Comparison of ENCODE assay signal across 39 cellular contexts in the genomic region with DNA sequence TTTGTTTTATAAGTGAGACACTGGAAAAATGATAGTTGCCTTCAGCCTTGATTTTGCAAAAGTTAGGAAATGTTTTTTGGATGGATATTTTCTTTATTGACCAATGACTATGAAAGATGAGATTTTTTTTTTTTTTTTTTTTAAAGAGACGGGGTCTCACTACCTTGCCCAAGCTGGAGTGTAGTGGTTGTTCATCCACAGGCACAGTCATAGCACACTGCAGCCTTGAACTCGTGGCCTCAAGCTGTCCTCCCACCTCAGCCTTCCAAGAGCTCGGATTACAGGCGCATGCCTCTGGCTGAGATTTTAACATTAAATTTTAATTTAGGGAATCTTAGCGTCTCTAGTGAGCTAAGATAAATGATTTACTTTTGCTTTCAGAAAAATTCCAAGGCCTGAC.
"Had no signal": no experiment of that assay in that cellular context is flagged by ENCODE, and none has a peak within 500 bp of the region (broad histone marks: within the 10 kb centered on the region; RNA-seq: fewer than 3 reads in every experiment).

No MANE protein-coding gene starts in this region.

- H3K36me3 ChIP-seq: adrenal gland, ascending aorta, brain microvascular endothelial cell, breast epithelium, cardiac muscle cell had no signal

- H3K4me1 ChIP-seq: ascending aorta, body of pancreas, breast epithelium had no signal

- H3K27me3 Mint-ChIP-seq: activated naive CD4-positive, alpha-beta T cell treated with anti-CD3 and anti-CD28 coated beads, Interleukin-2, amount 10 ng/mL, durations not matched to agents 7 days and 5 days; activated naive CD4-positive, alpha-beta T cell treated with anti-CD3 and anti-CD28 coated beads, Interleukin-2, amount 50 U/mL, for 24 hours; activated naive CD8-positive, alpha-beta T cell; activated naive CD8-positive, alpha-beta T cell treated with anti-CD3 and anti-CD28 coated beads for 36 hours; activated naive CD8-positive, alpha-beta T cell treated with anti-CD3 and anti-CD28 coated beads, Interleukin-2, amount 10 ng/mL, durations not matched to agents 7 days and 5 days; activated naive CD8-positive, alpha-beta T cell treated with anti-CD3 and anti-CD28 coated beads, Interleukin-2, amount 50 U/mL, for 24 hours; activated T-helper 17 cell treated with anti-CD3 and anti-CD28 coated beads, Interleukin-2, amount 50 U/mL, for 72 hours; brain; central memory CD8-positive, alpha-beta T cell had no signal

- FAIRE-seq: astrocyte, bronchial epithelial cell, colon had no signal

- H3K4me1 Mint-ChIP-seq: activated naive CD4-positive, alpha-beta T cell treated with anti-CD3 and anti-CD28 coated beads, Interleukin-2, amount 10 ng/mL, durations not matched to agents 7 days and 5 days; activated naive CD8-positive, alpha-beta T cell treated with anti-CD3 and anti-CD28 coated beads, Interleukin-2, amount 10 ng/mL, durations not matched to agents 7 days and 5 days had no signal

- H3K9me3 ChIP-seq: adrenal gland, ascending aorta, body of pancreas, breast epithelium had no signal

- H3K4me3 ChIP-seq: adrenal gland, ascending aorta, body of pancreas, breast epithelium, cardiac muscle cell had no signal

- DNase-seq: activated effector memory CD4-positive, alpha-beta T cell treated with anti-CD3 and anti-CD28 coated beads, Interleukin-2, amount 50 U/mL, for 16 hours; activated effector memory CD4-positive, alpha-beta T cell treated with Interleukin-2 at 50 U/mL for 16 hours; activated gamma-delta T cell; activated gamma-delta T cell treated with Interleukin-2 at 50 U/mL for 16 hours; activated naive CD4-positive, alpha-beta T cell; activated naive CD4-positive, alpha-beta T cell treated with anti-CD3 and anti-CD28 coated beads for 36 hours; activated naive CD4-positive, alpha-beta T cell treated with anti-CD3 and anti-CD28 coated beads, Interleukin-2, amount 10 ng/mL, durations not matched to agents 7 days and 5 days; activated naive CD4-positive, alpha-beta T cell treated with anti-CD3 and anti-CD28 coated beads, Interleukin-2, amount 50 U/mL, for 16 hours; activated naive CD4-positive, alpha-beta T cell treated with Interleukin-2 at 50 U/mL for 16 hours; activated naive CD8-positive, alpha-beta T cell treated with anti-CD3 and anti-CD28 coated beads for 36 hours; activated naive CD8-positive, alpha-beta T cell treated with anti-CD3 and anti-CD28 coated beads, Interleukin-2, amount 10 ng/mL, durations not matched to agents 7 days and 5 days; activated naive CD8-positive, alpha-beta T cell treated with anti-CD3 and anti-CD28 coated beads, Interleukin-2, amount 50 U/mL, for 24 hours; activated T-cell treated with anti-CD3 and anti-CD28 coated beads, Interleukin-2, amount 50 U/mL, for 4 hours; activated T-cell treated with anti-CD3 and anti-CD28 coated beads, Interleukin-2, amount 50 U/mL, for 48 hours; activated T-cell treated with anti-CD3 and anti-CD28 coated beads, Interleukin-2, amount 50 U/mL, for 72 hours; adrenal gland; amniotic stem cell; amygdala; anterior cingulate cortex; aorta; body of pancreas; brain microvascular endothelial cell; caudate nucleus; central memory CD4-positive, alpha-beta T cell; cerebellar nuclear complex had no signal

- H3K36me3 Mint-ChIP-seq: brain had no signal

- H3K27ac ChIP-seq: adrenal gland, ascending aorta, body of pancreas, brain microvascular endothelial cell, breast epithelium, cardiac muscle cell had no signal

- H3K27ac Mint-ChIP-seq: activated naive CD4-positive, alpha-beta T cell treated with anti-CD3 and anti-CD28 coated beads for 36 hours; activated naive CD4-positive, alpha-beta T cell treated with anti-CD3 and anti-CD28 coated beads, Interleukin-2, amount 10 ng/mL, durations not matched to agents 7 days and 5 days; activated naive CD4-positive, alpha-beta T cell treated with anti-CD3 and anti-CD28 coated beads, Interleukin-2, amount 50 U/mL, for 24 hours; activated naive CD4-positive, alpha-beta T cell treated with anti-CD3 and anti-CD28 coated beads, Interleukin-2, amount 50 U/mL, for 72 hours; activated naive CD8-positive, alpha-beta T cell; activated naive CD8-positive, alpha-beta T cell treated with anti-CD3 and anti-CD28 coated beads for 36 hours; activated naive CD8-positive, alpha-beta T cell treated with anti-CD3 and anti-CD28 coated beads, Interleukin-2, amount 10 ng/mL, durations not matched to agents 7 days and 5 days; activated naive CD8-positive, alpha-beta T cell treated with anti-CD3 and anti-CD28 coated beads, Interleukin-2, amount 50 U/mL, for 24 hours; activated T-cell treated with anti-CD3 and anti-CD28 coated beads, Interleukin-2, amount 50 U/mL, for 72 hours; activated T-helper 1 cell treated with anti-CD3 and anti-CD28 coated beads, Interleukin-12 subunit alpha, Interleukin-12 subunit beta, Interleukin-2, Interleukin-4 antibody, amounts not matched to agents 30 ng/mL and 10 ng/mL and 1 ng/mL, durations not matched to agents 14 hours and 24 hours and 36 hours; activated T-helper 17 cell treated with anti-CD3 and anti-CD28 coated beads, Interleukin-2, amount 50 U/mL, for 72 hours; activated T-helper 2 cell treated with anti-CD3 and anti-CD28 coated beads, Interferon-gamma antibody, Interleukin-2, Interleukin-4, amounts not matched to agents 10 μg/mL and 5 μg/mL and 100 μg/mL, durations not matched to agents 14 hours and 24 hours and 36 hours; brain had no signal

- ATAC-seq: activated naive CD4-positive, alpha-beta T cell treated with anti-CD3 and anti-CD28 coated beads, Interleukin-2, amount 50 U/mL, for 72 hours; activated naive CD8-positive, alpha-beta T cell treated with anti-CD3 and anti-CD28 coated beads, Interleukin-2, amount 50 U/mL, for 24 hours; activated T-cell treated with anti-CD3 and anti-CD28 coated beads, Interleukin-2, amount 50 U/mL, for 4 hours; activated T-cell treated with anti-CD3 and anti-CD28 coated beads, Interleukin-2, amount 50 U/mL, for 72 hours; activated T-helper 17 cell treated with anti-CD3 and anti-CD28 coated beads, Interleukin-2, amount 50 U/mL, for 72 hours; body of pancreas had no signal

- H3K9me3 Mint-ChIP-seq: activated naive CD4-positive, alpha-beta T cell treated with anti-CD3 and anti-CD28 coated beads for 36 hours; activated naive CD4-positive, alpha-beta T cell treated with anti-CD3 and anti-CD28 coated beads, Interleukin-2, amount 10 ng/mL, durations not matched to agents 7 days and 5 days; activated naive CD4-positive, alpha-beta T cell treated with anti-CD3 and anti-CD28 coated beads, Interleukin-2, amount 50 U/mL, for 24 hours; activated naive CD4-positive, alpha-beta T cell treated with anti-CD3 and anti-CD28 coated beads, Interleukin-2, amount 50 U/mL, for 72 hours; activated naive CD8-positive, alpha-beta T cell treated with anti-CD3 and anti-CD28 coated beads for 36 hours; activated naive CD8-positive, alpha-beta T cell treated with anti-CD3 and anti-CD28 coated beads, Interleukin-2, amount 10 ng/mL, durations not matched to agents 7 days and 5 days; activated naive CD8-positive, alpha-beta T cell treated with anti-CD3 and anti-CD28 coated beads, Interleukin-2, amount 50 U/mL, for 24 hours; activated T-cell treated with anti-CD3 and anti-CD28 coated beads, Interleukin-2, amount 50 U/mL, for 4 hours; activated T-cell treated with anti-CD3 and anti-CD28 coated beads, Interleukin-2, amount 50 U/mL, for 72 hours; activated T-helper 1 cell treated with anti-CD3 and anti-CD28 coated beads, Interleukin-12 subunit alpha, Interleukin-12 subunit beta, Interleukin-2, Interleukin-4 antibody, amounts not matched to agents 30 ng/mL and 10 ng/mL and 1 ng/mL, durations not matched to agents 14 hours and 24 hours and 36 hours; activated T-helper 17 cell treated with anti-CD3 and anti-CD28 coated beads, Interleukin-2, amount 50 U/mL, for 72 hours; activated T-helper 2 cell treated with anti-CD3 and anti-CD28 coated beads, Interferon-gamma antibody, Interleukin-2, Interleukin-4, amounts not matched to agents 10 μg/mL and 5 μg/mL and 100 μg/mL, durations not matched to agents 14 hours and 24 hours and 36 hours; brain; central memory CD8-positive, alpha-beta T cell had no signal

- H3K4me3 Mint-ChIP-seq: activated naive CD4-positive, alpha-beta T cell treated with anti-CD3 and anti-CD28 coated beads for 36 hours; activated naive CD4-positive, alpha-beta T cell treated with anti-CD3 and anti-CD28 coated beads, Interleukin-2, amount 10 ng/mL, durations not matched to agents 7 days and 5 days; activated naive CD4-positive, alpha-beta T cell treated with anti-CD3 and anti-CD28 coated beads, Interleukin-2, amount 50 U/mL, for 24 hours; activated naive CD8-positive, alpha-beta T cell; activated naive CD8-positive, alpha-beta T cell treated with anti-CD3 and anti-CD28 coated beads for 36 hours; activated naive CD8-positive, alpha-beta T cell treated with anti-CD3 and anti-CD28 coated beads, Interleukin-2, amount 10 ng/mL, durations not matched to agents 7 days and 5 days; activated naive CD8-positive, alpha-beta T cell treated with anti-CD3 and anti-CD28 coated beads, Interleukin-2, amount 50 U/mL, for 24 hours; activated T-cell treated with anti-CD3 and anti-CD28 coated beads, Interleukin-2, amount 50 U/mL, for 4 hours; activated T-cell treated with anti-CD3 and anti-CD28 coated beads, Interleukin-2, amount 50 U/mL, for 72 hours; activated T-helper 1 cell treated with anti-CD3 and anti-CD28 coated beads, Interleukin-12 subunit alpha, Interleukin-12 subunit beta, Interleukin-2, Interleukin-4 antibody, amounts not matched to agents 30 ng/mL and 10 ng/mL and 1 ng/mL, durations not matched to agents 14 hours and 24 hours and 36 hours; activated T-helper 17 cell treated with anti-CD3 and anti-CD28 coated beads, Interleukin-2, amount 50 U/mL, for 72 hours; brain; central memory CD8-positive, alpha-beta T cell had no signal
